Comparison of ENCODE assay signal across 1 cellular context in the genomic region with DNA sequence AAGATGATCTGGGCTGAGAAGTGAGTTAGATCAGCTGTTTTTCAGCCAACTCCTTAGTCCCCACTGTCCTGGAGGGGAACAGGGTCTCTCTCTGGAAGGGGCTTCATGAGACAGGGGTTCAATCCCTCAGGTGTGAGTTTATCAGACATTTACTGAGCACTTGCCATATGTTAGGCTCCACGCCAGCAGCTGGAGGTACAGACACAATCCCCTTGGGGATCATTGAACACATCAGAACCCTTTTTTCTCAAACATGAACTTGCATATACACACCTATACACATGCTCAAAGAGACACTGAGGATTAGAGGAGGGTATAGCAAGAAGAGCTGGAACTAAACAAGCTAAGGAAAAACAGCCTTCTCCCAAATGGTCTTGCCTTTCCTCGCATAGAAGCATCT.
TF ChIP-seq lines count a peak whose summit lies in the region.

No MANE protein-coding gene starts in this region.

TF ChIP-seq in GM12878, 131 proteins besides CTCF, POLR2A, EP300 and RAD21:
- no peak for TF ChIP-seq E2F4 (IDR thresholded peaks at IDR 0.05; ENCODE audit: low read depth, low read length)
- peak; percentile 61 for TF ChIP-seq MEF2B (IDR thresholded peaks at IDR 0.05; ENCODE audit: partially characterized antibody, poor library complexity, severe bottlenecking)
